8 cellular contexts compared by ENCODE assay signal in the genomic region with DNA sequence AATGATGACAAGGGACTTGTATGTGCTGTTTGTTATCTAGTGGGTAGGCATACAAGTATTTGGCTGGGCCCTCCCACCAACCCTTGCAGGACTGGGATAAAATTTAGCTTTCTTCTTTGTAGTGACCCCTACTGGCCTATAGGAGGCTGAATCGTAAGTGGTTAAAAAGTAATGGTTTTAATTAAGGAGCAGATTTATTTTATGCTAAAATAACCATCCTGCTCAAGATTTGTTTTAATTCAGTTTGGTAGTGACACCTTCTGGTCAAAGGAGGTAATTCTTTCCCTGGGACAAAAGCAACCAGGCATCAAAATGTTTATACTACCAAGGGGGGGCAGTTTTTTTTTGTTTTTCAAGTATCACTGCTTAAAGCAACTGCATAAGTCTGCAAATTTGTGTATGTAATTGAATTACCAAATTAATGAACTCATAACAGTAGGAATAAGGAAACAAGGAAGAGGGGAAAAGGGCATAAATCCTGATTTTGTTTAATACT.
DNase-seq lines count a peak whose midpoint lies in the region; ATAC-seq and TF ChIP-seq lines count a peak whose summit lies in the region.

No MANE protein-coding gene starts in this region.

- H3K9ac ChIP-seq in endodermal cell (ENCODE audit: extremely low read depth, low read length, poor library complexity, severe bottlenecking), result no peak overlapping the region

- 0% methylated on average over 1 of the region's 1 CpG; no CpG with 5 or more reads in 1 of the 2 experiments for WGBS in endodermal cell (ENCODE audit: insufficient coverage in 1 of 2, insufficient read length in 1 of 2), 2 experiments

- no peak overlapping the region for H3K4me2 ChIP-seq in PC-9

- no peak overlapping the region for H3K4me3 Mint-ChIP-seq in endodermal cell

- ATAC-seq in HG03066 (IDR thresholded peaks at IDR 0.05; ENCODE audit: low read depth, unreplicated experiment) (peak; percentile 50), mucosa of descending colon (peak; percentile 36)

- no peaks in the 10 kb centered on the region for H4K20me1 ChIP-seq in PC-9 (ENCODE audit: insufficient read depth)

- peaks cover 49% of the 10 kb centered on the region for H3K36me3 Mint-ChIP-seq in endodermal cell (ENCODE audit: low read depth)

- H3K4me3 ChIP-seq in PC-9 (no peak overlapping the region), endodermal cell (ENCODE audit: low read length) (no peak overlapping the region), mucosa of descending colon (no peak overlapping the region)

- no peaks in the 10 kb centered on the region for H3K27me3 ChIP-seq in PC-9 (ENCODE audit: insufficient read depth, low read depth)
- no peaks in the 10 kb centered on the region for H3K27me3 ChIP-seq in endodermal cell (ENCODE audit: control insufficient read depth, insufficient read depth, low read length, poor library complexity, severe bottlenecking)

- H3K27ac Mint-ChIP-seq in endodermal cell, result no peak overlapping the region

- H3K79me2 ChIP-seq in PC-9 (ENCODE audit: low read depth), result no peaks in the 10 kb centered on the region

- H3K27ac ChIP-seq in PC-9, result no peak overlapping the region
- no peak overlapping the region for H3K27ac ChIP-seq in endodermal cell (ENCODE audit: low read depth, low read length)

- H3K4me1 ChIP-seq in PC-9 (replicated peaks; ENCODE audit: insufficient read depth) (peaks cover 13% of the 10 kb centered on the region), endodermal cell (ENCODE audit: control insufficient read depth, insufficient read depth, low read length) (peaks cover 3% of the 10 kb centered on the region), mucosa of descending colon (ENCODE audit: low read depth) (peaks cover 6% of the 10 kb centered on the region)

- H3K27me3 Mint-ChIP-seq in endodermal cell (ENCODE audit: insufficient read depth), result no peaks in the 10 kb centered on the region

- DNase-seq in AG09319 (ENCODE audit: extremely low read depth, low read depth), result peak; percentile 66
- DNase-seq in PC-9, result peak; percentile 21 to 71
- DNase-seq in endodermal cell, result peak; percentile 58
- DNase-seq in mucosa of descending colon, result peak in 1 of 3 donors; percentile 34
- no peak for DNase-seq in NCI-H510A (lab: John Stamatoyannopoulos, UW)
- no peak for DNase-seq in OCI-M2 (lab: John Stamatoyannopoulos, UW; ENCODE audit: unreplicated experiment)

- H3F3A ChIP-seq in PC-9 (ENCODE audit: insufficient read depth, low read depth), result peaks cover 7% of the 10 kb centered on the region; the same call in 1 of the 2 replicates

- no TSS peak for BruUV-seq in PC-9 (replicated peaks; lab: Mats Ljungman, UMichigan)

- peak; percentile 67 for TF ChIP-seq CTCF in AG09319 (IDR thresholded peaks at IDR 0.05; ENCODE audit: low read depth, low read length)
- peak; percentile 53; the same call in 1 of the 2 replicates for TF ChIP-seq CTCF in GM12874 (IDR thresholded peaks at IDR 0.05; ENCODE audit: insufficient read depth, low read depth, low read length)
- peak; percentile 92 for TF ChIP-seq CTCF in PC-9 (conservative IDR thresholded peaks at IDR 0.05)
- TF ChIP-seq CTCF in endodermal cell (conservative IDR thresholded peaks at IDR 0.05), result peak; percentile 91
- TF ChIP-seq CTCF in mucosa of descending colon (IDR thresholded peaks at IDR 0.05), result peak; percentile 22

- H3K9me3 ChIP-seq in PC-9 (ENCODE audit: insufficient read depth, low read depth), result no peaks in the 10 kb centered on the region
- H3K9me3 ChIP-seq in endodermal cell (ENCODE audit: control insufficient read depth, low read length), result no peaks in the 10 kb centered on the region
- H3K9me3 ChIP-seq in mucosa of descending colon, result no peaks in the 10 kb centered on the region

- H3K36me3 ChIP-seq in PC-9 (ENCODE audit: low read depth) (no peaks in the 10 kb centered on the region), endodermal cell (ENCODE audit: control insufficient read depth, insufficient read depth, low read length) (peaks cover 58% of the 10 kb centered on the region), mucosa of descending colon (ENCODE audit: low read depth) (no peaks in the 10 kb centered on the region)

- CTCF ChIA-PET in PC-9 (lab: Charles Lee), result interaction anchor here (0.6 to 1.0 kb wide), 2 partner anchors 31 to 151 kb away, joined by 3 read pairs; no protein-coding TSS in a partner anchor

- peaks cover 32% of the 10 kb centered on the region for H3K4me1 Mint-ChIP-seq in endodermal cell

- H2AFZ ChIP-seq in PC-9, result no peak overlapping the region

- no peaks in the 10 kb centered on the region for H3K9me3 Mint-ChIP-seq in endodermal cell

- no peaks in the 10 kb centered on the region for H3K9me2 ChIP-seq in PC-9 (ENCODE audit: insufficient read depth)

- intact Hi-C loops in PC-9 (cut with micrococcal nuclease; ENCODE audit: unreplicated experiment), result loop anchor here (1.0 to 10.0 kb wide), 7 partner anchors 152 to 1599 kb away; partner anchors contain the start of gene RARB
- intact Hi-C loops in mucosa of descending colon (cut with DNase I, micrococcal nuclease), result loop anchor here in 1 of 2 donors (10.0 kb wide), 2 partner anchors 569 to 819 kb away; no protein-coding TSS in a partner anchor

- POLR2A ChIA-PET in PC-9 (lab: Charles Lee; ENCODE audit: unreplicated experiment), result no interaction called here

Comparison
In these comparisons a context has a peak if more than half of its experiments do, and no peak if none do; other contexts are left out.
1. DNase-seq: peak in AG09319 (single experiment), PC-9 (2 of 2) and endodermal cell (single experiment); none in NCI-H510A (single experiment) and OCI-M2 (single experiment).
2. CTCF ChIP-seq: peak in every context shown above with its lines; median percentile 92 in PC-9; 91 in endodermal cell; 67 in AG09319; 53 in GM12874; 22 in mucosa of descending colon.